25 cellular contexts compared by ENCODE assay signal in the genomic region with DNA sequence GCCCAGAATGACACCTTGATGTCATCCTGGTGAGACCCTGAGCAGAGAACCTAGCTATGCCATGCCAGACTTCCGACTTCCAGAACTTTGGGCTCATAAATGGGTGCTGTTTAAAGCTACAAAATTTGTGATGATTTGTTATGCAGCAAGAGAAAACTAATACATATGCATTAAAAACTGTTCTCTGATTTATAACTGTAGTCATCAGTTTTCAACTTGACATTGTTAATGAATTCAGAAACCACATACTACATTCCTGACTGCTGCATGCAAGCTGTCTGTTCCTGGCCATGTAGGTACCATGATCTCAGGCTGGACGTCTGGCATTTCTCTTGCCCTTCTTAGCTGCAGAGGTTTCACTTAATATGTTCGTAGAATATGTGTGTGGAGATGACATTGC. TPM values are rescaled to one million over a fixed set of nuclear protein-coding genes. Genes with fewer than 3 reads are reported as not detected.
"Had no signal": no experiment of that assay in that cellular context is flagged by ENCODE, and none has a peak within 500 bp of the region (broad histone marks: within the 10 kb centered on the region; RNA-seq: fewer than 3 reads in every experiment).

No MANE protein-coding gene starts in this region.

- H3K27ac ChIP-seq: coronary artery, lower lobe of right lung, neutrophil, parathyroid adenoma, right atrium auricular region, sigmoid colon, spleen, testis had no signal

- H3K27me3 ChIP-seq: neutrophil, right atrium auricular region, sigmoid colon, testis, tibial artery had no signal

- H3K36me3 Mint-ChIP-seq: naive thymus-derived CD8-positive, alpha-beta T cell; stimulated activated memory B cell treated with anti-CD40 and anti-IgM and Interleukin-4, amounts not matched to agents 10 μg/mL and 1 μg/mL and 100 μg/mL, for 72 hours; type B pancreatic cell had no signal

- FAIRE-seq: endometrium, frontal cortex, keratinocyte had no signal

- H3K4me1 Mint-ChIP-seq: stimulated activated memory B cell treated with anti-CD40 and anti-IgM and Interleukin-4, amounts not matched to agents 10 μg/mL and 1 μg/mL and 100 μg/mL, for 72 hours had no signal

- H3K79me2 ChIP-seq: parathyroid adenoma had no signal

- H3K4me3 Mint-ChIP-seq: naive thymus-derived CD8-positive, alpha-beta T cell; stimulated activated memory B cell treated with anti-CD40 and anti-IgM and Interleukin-4, amounts not matched to agents 10 μg/mL and 1 μg/mL and 100 μg/mL, for 72 hours; type B pancreatic cell had no signal

- H3K36me3 ChIP-seq: lower lobe of right lung, neutrophil, right atrium auricular region, sigmoid colon, spleen, tibial artery had no signal

- H3K4me1 ChIP-seq: lower lobe of right lung, parathyroid adenoma, spleen had no signal

- H3K9ac ChIP-seq: parathyroid adenoma had no signal

- H3K27ac Mint-ChIP-seq: naive thymus-derived CD8-positive, alpha-beta T cell; progenitor cell of endocrine pancreas; stimulated activated memory B cell treated with anti-CD40 and anti-IgM and Interleukin-4, amounts not matched to agents 10 μg/mL and 1 μg/mL and 100 μg/mL, for 72 hours; type B pancreatic cell had no signal

- DNase-seq: dermis blood vessel endothelial cell; effector memory CD4-positive, alpha-beta T cell; head of caudate nucleus; left ventricle myocardium superior; lower lobe of right lung; naive thymus-derived CD8-positive, alpha-beta T cell; sigmoid colon; spleen; stimulated activated CD4-positive, alpha-beta T cell treated with anti-CD3 and anti-CD28 coated beads, Interleukin-4, amount 100 ng/mL, for 4 hours; stimulated activated naive CD8-positive, alpha-beta T cell treated with anti-CD3 and anti-CD28 coated beads, Interleukin-15, Interleukin-2, amounts not matched to agents 100 U/mL and 50 U/mL, for 24 hours; substantia nigra; testis; tibial artery had no signal

- H3K4me3 ChIP-seq: coronary artery, lower lobe of right lung, right atrium auricular region, sigmoid colon, skin epidermis, spleen, testis, tibial artery had no signal

- ATAC-seq: left ventricle myocardium superior; lower lobe of right lung; naive thymus-derived CD8-positive, alpha-beta T cell; stimulated activated memory B cell treated with anti-CD40 and anti-IgM and Interleukin-4, amounts not matched to agents 10 μg/mL and 1 μg/mL and 100 μg/mL, for 72 hours; stimulated activated naive CD8-positive, alpha-beta T cell treated with anti-CD3 and anti-CD28 coated beads, Interleukin-15, Interleukin-2, amounts not matched to agents 100 U/mL and 50 U/mL, for 24 hours had no signal

- H2AFZ ChIP-seq: parathyroid adenoma had no signal

- H3K9me3 Mint-ChIP-seq: type B pancreatic cell had no signal

- H3K9me3 ChIP-seq: lower lobe of right lung, neutrophil, right atrium auricular region, sigmoid colon, spleen, testis, tibial artery had no signal

RNA-seq across cellular contexts. Expression of a gene that starts 28.4 kb away (rescaled TPM):
- total RNA-seq: dermis blood vessel endothelial cell; glomerular endothelial cell; naive thymus-derived CD8-positive, alpha-beta T cell had no signal
